Comparison of ENCODE assay signal across 22 cellular contexts in genomic region chr6:45513843-45514242, GRCh38.
DNase-seq lines count a peak whose midpoint lies in the region; ATAC-seq and TF ChIP-seq lines count a peak whose summit lies in the region.
"Had no signal": no experiment of that assay in that cellular context is flagged by ENCODE, and none has a peak within 500 bp of the region (broad histone marks: within the 10 kb centered on the region; RNA-seq: fewer than 3 reads in every experiment).

No MANE protein-coding gene starts in this region.

- H3K4me3 Mint-ChIP-seq in glutamatergic neuron (ENCODE audit: unreplicated experiment) = no peak overlapping the region
- no peak overlapping the region for H3K4me3 Mint-ChIP-seq in activated naive CD4-positive, alpha-beta T cell treated with anti-CD3 and anti-CD28 coated beads, Interleukin-2, amount 10 ng/mL, durations not matched to agents 7 days and 5 days
- H3K4me3 Mint-ChIP-seq: CD8-positive, alpha-beta T cell had no signal

- H4K20me1 ChIP-seq in DOHH2 (ENCODE audit: control insufficient read depth, insufficient read depth, low read depth, low read length) (no peaks in the 10 kb centered on the region), osteoblast (ENCODE audit: insufficient read depth, low read length) (no peaks in the 10 kb centered on the region)

- TF ChIP-seq CTCF in DOHH2 (IDR thresholded peaks at IDR 0.05; ENCODE audit: low read depth, low read length, poor library complexity, severe bottlenecking) (no peak), glutamatergic neuron (IDR thresholded peaks at IDR 0.05; ENCODE audit: partially characterized antibody, unreplicated experiment) (no peak), osteoblast (IDR thresholded peaks at IDR 0.05; ENCODE audit: extremely low read depth, low read depth, low read length) (no peak)

- H3K9me2 ChIP-seq in DOHH2 (replicated peaks; ENCODE audit: control insufficient read depth, low read length) = no peaks in the 10 kb centered on the region
- H3K9me2 ChIP-seq: SK-N-SH had no signal

- no peaks in the 10 kb centered on the region for H3K27me3 Mint-ChIP-seq in glutamatergic neuron (ENCODE audit: unreplicated experiment)
- H3K27me3 Mint-ChIP-seq in activated naive CD4-positive, alpha-beta T cell treated with anti-CD3 and anti-CD28 coated beads, Interleukin-2, amount 10 ng/mL, durations not matched to agents 7 days and 5 days = no peaks in the 10 kb centered on the region

- H3K4me3 ChIP-seq in DOHH2 (ENCODE audit: low read length) (0 out of 2 replicates have a peak overlapping the region, but pooled peaks have one; percentile 9), osteoblast (ENCODE audit: insufficient read depth, low read length) (no peak overlapping the region)
- H3K4me3 ChIP-seq: A549 had no signal

- no peaks in the 10 kb centered on the region for H3K36me3 Mint-ChIP-seq in glutamatergic neuron (ENCODE audit: unreplicated experiment)
- H3K36me3 Mint-ChIP-seq in activated naive CD4-positive, alpha-beta T cell treated with anti-CD3 and anti-CD28 coated beads, Interleukin-2, amount 10 ng/mL, durations not matched to agents 7 days and 5 days = no peaks in the 10 kb centered on the region

- H3F3A ChIP-seq in DOHH2 (ENCODE audit: control insufficient read depth, insufficient read depth) = no peaks in the 10 kb centered on the region

- H3K9me3 Mint-ChIP-seq in glutamatergic neuron (ENCODE audit: unreplicated experiment) = no peaks in the 10 kb centered on the region
- no peaks in the 10 kb centered on the region for H3K9me3 Mint-ChIP-seq in activated naive CD4-positive, alpha-beta T cell treated with anti-CD3 and anti-CD28 coated beads, Interleukin-2, amount 10 ng/mL, durations not matched to agents 7 days and 5 days
- H3K9me3 Mint-ChIP-seq: CD8-positive, alpha-beta T cell had no signal

- H3K4me1 ChIP-seq in DOHH2 (ENCODE audit: control insufficient read depth, low read length) = peaks cover 14% of the 10 kb centered on the region
- peaks cover 3% of the 10 kb centered on the region for H3K4me1 ChIP-seq in osteoblast (ENCODE audit: insufficient read depth, low read length)
- H3K4me1 ChIP-seq: A549 had no signal

- no peak overlapping the region for H2AFZ ChIP-seq in osteoblast (ENCODE audit: low read length)

- ATAC-seq in HG03108 (IDR thresholded peaks at IDR 0.05; ENCODE audit: unreplicated experiment) = no peak
- ATAC-seq: A549; CD8-positive, alpha-beta T cell had no signal

- H3K27me3 ChIP-seq in DOHH2 (ENCODE audit: control insufficient read depth, low read length) (no peaks in the 10 kb centered on the region), osteoblast (ENCODE audit: insufficient read depth, low read length) (no peaks in the 10 kb centered on the region)

- DNase-seq in NCI-H526 (lab: John Stamatoyannopoulos, UW) (peak; percentile 83 to 92), glutamatergic neuron (no peak), osteoblast (ENCODE audit: insufficient read length, low spot score, missing footprints) (no peak), NCI-H2107 treated with DMSO at 0.1 percent for 48 hours (lab: John Stamatoyannopoulos, UW; ENCODE audit: unreplicated experiment) (no peak)
- no peak for DNase-seq in activated naive CD4-positive, alpha-beta T cell treated with anti-CD3 and anti-CD28 coated beads, Interleukin-2, amount 10 ng/mL, durations not matched to agents 7 days and 5 days
- DNase-seq: CD8-positive, alpha-beta T cell; DMS 273 treated with DMSO at 0.1 percent for 48 hours; DMS79; GF-D8; Karpas-422; NCI-H1436 treated with DMSO at 0.1 percent for 48 hours; NCI-H187 treated with DMSO at 0.1 percent for 48 hours; NCI-H2171; NCI-H510A; NCI-H748 treated with DMSO at 0.1 percent for 48 hours; NK-92 treated with Interleukin-12 subunit alpha and Interleukin-12 subunit beta, amount 100 ng/mL, for 24 hours; SK-N-SH; SW 1271 had no signal

- peaks cover 31% of the 10 kb centered on the region for H3K4me1 Mint-ChIP-seq in glutamatergic neuron (ENCODE audit: low read depth, unreplicated experiment)
- H3K4me1 Mint-ChIP-seq in activated naive CD4-positive, alpha-beta T cell treated with anti-CD3 and anti-CD28 coated beads, Interleukin-2, amount 10 ng/mL, durations not matched to agents 7 days and 5 days = no peaks in the 10 kb centered on the region

- H3K9me3 ChIP-seq in DOHH2 (ENCODE audit: control insufficient read depth, insufficient read depth, low read length) (no peaks in the 10 kb centered on the region), osteoblast (ENCODE audit: low read depth, low read length) (no peaks in the 10 kb centered on the region)
- H3K9me3 ChIP-seq: A549, SK-N-SH had no signal

- no peak overlapping the region for H3K27ac ChIP-seq in DOHH2 (ENCODE audit: low read depth, low read length)
- peak overlapping the region; percentile 20 for H3K27ac ChIP-seq in osteoblast (ENCODE audit: low read depth, low read length)
- H3K27ac ChIP-seq: A549, C4-2B had no signal

- H3K27ac Mint-ChIP-seq in glutamatergic neuron (ENCODE audit: unreplicated experiment) = peak overlapping the region; percentile 89
- H3K27ac Mint-ChIP-seq in activated naive CD4-positive, alpha-beta T cell treated with anti-CD3 and anti-CD28 coated beads, Interleukin-2, amount 10 ng/mL, durations not matched to agents 7 days and 5 days = no peak overlapping the region
- H3K27ac Mint-ChIP-seq: CD8-positive, alpha-beta T cell had no signal

- no peaks in the 10 kb centered on the region for H3K79me2 ChIP-seq in DOHH2 (ENCODE audit: control insufficient read depth, low read length)
- peaks cover 3% of the 10 kb centered on the region for H3K79me2 ChIP-seq in osteoblast (ENCODE audit: insufficient read depth, low read length)

- H3K4me2 ChIP-seq in DOHH2 (ENCODE audit: low read length) (peak overlapping the region; percentile 32; the same call in 1 of the 2 replicates), osteoblast (ENCODE audit: insufficient read depth, low read length) (no peak overlapping the region)
- H3K4me2 ChIP-seq: A549, SK-N-SH had no signal

- CTCF ChIA-PET in activated naive CD4-positive, alpha-beta T cell treated with anti-CD3 and anti-CD28 coated beads, Interleukin-2, amount 10 ng/mL, durations not matched to agents 7 days and 5 days (lab: Charles Lee) = no interaction called here

- H3K36me3 ChIP-seq in DOHH2 (ENCODE audit: control insufficient read depth, low read length) = no peaks in the 10 kb centered on the region
- H3K36me3 ChIP-seq in osteoblast (ENCODE audit: insufficient read depth, low read length) = peaks cover 36% of the 10 kb centered on the region

Comparison
In these comparisons a context has a peak if more than half of its experiments do, and no peak if none do; other contexts are left out.
1. DNase-seq: peak in NCI-H526 (2 of 2); none in glutamatergic neuron (single experiment), osteoblast (single experiment), activated naive CD4-positive, alpha-beta T cell treated with anti-CD3 and anti-CD28 coated beads, Interleukin-2, amount 10 ng/mL, durations not matched to agents 7 days and 5 days (single experiment) and NCI-H2107 treated with DMSO at 0.1 percent for 48 hours (single experiment).